Comparison of ENCODE assay signal across 1 cellular context in the genomic region with DNA sequence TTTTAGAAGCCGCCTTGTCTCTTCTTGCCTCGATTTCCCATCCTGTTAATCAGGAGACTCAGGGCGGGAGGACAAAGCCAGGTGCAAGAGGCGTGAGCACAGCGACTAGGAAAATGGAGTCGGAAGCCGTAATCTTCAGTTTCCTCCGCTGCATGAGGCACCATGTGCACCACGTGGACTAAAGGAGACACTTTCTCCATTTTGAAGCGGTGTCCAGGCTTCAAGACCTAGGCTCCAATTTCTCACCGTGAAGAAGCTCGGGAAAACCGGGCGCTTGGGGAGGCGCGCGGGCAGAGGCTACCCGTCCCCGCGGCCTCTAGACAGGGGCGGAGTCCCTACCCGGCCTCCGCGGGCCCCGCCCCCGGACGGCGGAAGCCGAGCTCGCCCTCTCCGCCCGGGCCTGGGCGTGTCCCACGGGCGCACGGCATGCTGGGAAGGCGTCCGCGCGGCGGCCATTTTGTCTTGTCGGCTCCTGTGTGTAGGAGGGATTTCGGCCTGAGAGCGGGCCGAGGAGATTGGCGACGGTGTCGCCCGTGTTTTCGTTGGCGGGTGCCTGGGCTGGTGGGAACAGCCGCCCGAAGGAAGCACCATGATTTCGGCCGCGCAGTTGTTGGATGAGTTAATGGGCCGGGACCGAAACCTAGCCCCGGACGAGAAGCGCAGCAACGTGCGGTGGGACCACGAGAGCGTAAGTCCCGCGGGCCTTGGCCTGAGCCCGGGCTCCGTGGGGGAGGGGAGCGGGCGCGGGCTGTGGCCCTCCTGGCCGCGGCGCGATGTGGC.
TF ChIP-seq lines count a peak whose summit lies in the region.

A gene with protein sequence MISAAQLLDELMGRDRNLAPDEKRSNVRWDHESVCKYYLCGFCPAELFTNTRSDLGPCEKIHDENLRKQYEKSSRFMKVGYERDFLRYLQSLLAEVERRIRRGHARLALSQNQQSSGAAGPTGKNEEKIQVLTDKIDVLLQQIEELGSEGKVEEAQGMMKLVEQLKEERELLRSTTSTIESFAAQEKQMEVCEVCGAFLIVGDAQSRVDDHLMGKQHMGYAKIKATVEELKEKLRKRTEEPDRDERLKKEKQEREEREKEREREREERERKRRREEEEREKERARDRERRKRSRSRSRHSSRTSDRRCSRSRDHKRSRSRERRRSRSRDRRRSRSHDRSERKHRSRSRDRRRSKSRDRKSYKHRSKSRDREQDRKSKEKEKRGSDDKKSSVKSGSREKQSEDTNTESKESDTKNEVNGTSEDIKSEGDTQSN (plus strand): TSS at position 460 of the 780 bp plus-strand sequence. CDS start 130 bp downstream, at position 590.

TF ChIP-seq in H1, 55 proteins besides CTCF, POLR2A, EP300 and RAD21 (continued from another document):
- TF ChIP-seq, protein P1, sequence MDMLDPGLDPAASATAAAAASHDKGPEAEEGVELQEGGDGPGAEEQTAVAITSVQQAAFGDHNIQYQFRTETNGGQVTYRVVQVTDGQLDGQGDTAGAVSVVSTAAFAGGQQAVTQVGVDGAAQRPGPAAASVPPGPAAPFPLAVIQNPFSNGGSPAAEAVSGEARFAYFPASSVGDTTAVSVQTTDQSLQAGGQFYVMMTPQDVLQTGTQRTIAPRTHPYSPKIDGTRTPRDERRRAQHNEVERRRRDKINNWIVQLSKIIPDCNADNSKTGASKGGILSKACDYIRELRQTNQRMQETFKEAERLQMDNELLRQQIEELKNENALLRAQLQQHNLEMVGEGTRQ (IDR thresholded peaks at IDR 0.05; ENCODE audit: low read length): no peak
- TF ChIP-seq YY1 (IDR thresholded peaks at IDR 0.05; ENCODE audit: low read depth, low read length): peak; percentile 98
- peak; percentile 99 for TF ChIP-seq PHF8 (conservative IDR thresholded peaks at IDR 0.05; ENCODE audit: low read depth, low read length)
- TF ChIP-seq TBP (IDR thresholded peaks at IDR 0.05; ENCODE audit: low read depth, low read length): peak; percentile 88
- TF ChIP-seq TAF1 (IDR thresholded peaks at IDR 0.05; ENCODE audit: low read depth, low read length): peak; percentile 96
- TF ChIP-seq, protein P2, sequence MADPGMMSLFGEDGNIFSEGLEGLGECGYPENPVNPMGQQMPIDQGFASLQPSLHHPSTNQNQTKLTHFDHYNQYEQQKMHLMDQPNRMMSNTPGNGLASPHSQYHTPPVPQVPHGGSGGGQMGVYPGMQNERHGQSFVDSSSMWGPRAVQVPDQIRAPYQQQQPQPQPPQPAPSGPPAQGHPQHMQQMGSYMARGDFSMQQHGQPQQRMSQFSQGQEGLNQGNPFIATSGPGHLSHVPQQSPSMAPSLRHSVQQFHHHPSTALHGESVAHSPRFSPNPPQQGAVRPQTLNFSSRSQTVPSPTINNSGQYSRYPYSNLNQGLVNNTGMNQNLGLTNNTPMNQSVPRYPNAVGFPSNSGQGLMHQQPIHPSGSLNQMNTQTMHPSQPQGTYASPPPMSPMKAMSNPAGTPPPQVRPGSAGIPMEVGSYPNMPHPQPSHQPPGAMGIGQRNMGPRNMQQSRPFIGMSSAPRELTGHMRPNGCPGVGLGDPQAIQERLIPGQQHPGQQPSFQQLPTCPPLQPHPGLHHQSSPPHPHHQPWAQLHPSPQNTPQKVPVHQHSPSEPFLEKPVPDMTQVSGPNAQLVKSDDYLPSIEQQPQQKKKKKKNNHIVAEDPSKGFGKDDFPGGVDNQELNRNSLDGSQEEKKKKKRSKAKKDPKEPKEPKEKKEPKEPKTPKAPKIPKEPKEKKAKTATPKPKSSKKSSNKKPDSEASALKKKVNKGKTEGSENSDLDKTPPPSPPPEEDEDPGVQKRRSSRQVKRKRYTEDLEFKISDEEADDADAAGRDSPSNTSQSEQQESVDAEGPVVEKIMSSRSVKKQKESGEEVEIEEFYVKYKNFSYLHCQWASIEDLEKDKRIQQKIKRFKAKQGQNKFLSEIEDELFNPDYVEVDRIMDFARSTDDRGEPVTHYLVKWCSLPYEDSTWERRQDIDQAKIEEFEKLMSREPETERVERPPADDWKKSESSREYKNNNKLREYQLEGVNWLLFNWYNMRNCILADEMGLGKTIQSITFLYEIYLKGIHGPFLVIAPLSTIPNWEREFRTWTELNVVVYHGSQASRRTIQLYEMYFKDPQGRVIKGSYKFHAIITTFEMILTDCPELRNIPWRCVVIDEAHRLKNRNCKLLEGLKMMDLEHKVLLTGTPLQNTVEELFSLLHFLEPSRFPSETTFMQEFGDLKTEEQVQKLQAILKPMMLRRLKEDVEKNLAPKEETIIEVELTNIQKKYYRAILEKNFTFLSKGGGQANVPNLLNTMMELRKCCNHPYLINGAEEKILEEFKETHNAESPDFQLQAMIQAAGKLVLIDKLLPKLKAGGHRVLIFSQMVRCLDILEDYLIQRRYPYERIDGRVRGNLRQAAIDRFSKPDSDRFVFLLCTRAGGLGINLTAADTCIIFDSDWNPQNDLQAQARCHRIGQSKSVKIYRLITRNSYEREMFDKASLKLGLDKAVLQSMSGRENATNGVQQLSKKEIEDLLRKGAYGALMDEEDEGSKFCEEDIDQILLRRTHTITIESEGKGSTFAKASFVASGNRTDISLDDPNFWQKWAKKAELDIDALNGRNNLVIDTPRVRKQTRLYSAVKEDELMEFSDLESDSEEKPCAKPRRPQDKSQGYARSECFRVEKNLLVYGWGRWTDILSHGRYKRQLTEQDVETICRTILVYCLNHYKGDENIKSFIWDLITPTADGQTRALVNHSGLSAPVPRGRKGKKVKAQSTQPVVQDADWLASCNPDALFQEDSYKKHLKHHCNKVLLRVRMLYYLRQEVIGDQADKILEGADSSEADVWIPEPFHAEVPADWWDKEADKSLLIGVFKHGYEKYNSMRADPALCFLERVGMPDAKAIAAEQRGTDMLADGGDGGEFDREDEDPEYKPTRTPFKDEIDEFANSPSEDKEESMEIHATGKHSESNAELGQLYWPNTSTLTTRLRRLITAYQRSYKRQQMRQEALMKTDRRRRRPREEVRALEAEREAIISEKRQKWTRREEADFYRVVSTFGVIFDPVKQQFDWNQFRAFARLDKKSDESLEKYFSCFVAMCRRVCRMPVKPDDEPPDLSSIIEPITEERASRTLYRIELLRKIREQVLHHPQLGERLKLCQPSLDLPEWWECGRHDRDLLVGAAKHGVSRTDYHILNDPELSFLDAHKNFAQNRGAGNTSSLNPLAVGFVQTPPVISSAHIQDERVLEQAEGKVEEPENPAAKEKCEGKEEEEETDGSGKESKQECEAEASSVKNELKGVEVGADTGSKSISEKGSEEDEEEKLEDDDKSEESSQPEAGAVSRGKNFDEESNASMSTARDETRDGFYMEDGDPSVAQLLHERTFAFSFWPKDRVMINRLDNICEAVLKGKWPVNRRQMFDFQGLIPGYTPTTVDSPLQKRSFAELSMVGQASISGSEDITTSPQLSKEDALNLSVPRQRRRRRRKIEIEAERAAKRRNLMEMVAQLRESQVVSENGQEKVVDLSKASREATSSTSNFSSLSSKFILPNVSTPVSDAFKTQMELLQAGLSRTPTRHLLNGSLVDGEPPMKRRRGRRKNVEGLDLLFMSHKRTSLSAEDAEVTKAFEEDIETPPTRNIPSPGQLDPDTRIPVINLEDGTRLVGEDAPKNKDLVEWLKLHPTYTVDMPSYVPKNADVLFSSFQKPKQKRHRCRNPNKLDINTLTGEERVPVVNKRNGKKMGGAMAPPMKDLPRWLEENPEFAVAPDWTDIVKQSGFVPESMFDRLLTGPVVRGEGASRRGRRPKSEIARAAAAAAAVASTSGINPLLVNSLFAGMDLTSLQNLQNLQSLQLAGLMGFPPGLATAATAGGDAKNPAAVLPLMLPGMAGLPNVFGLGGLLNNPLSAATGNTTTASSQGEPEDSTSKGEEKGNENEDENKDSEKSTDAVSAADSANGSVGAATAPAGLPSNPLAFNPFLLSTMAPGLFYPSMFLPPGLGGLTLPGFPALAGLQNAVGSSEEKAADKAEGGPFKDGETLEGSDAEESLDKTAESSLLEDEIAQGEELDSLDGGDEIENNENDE (IDR thresholded peaks at IDR 0.05; ENCODE audit: insufficient replicate concordance, low read length): no peak
- no peak for TF ChIP-seq CHD1 (IDR thresholded peaks at IDR 0.05; ENCODE audit: low read depth, low read length)
- peak; percentile 68; the same call in 1 of the 2 replicates for TF ChIP-seq EGR1 (IDR thresholded peaks at IDR 0.05; ENCODE audit: borderline replicate concordance, low read depth, low read length)
- TF ChIP-seq POU5F1 (IDR thresholded peaks at IDR 0.05; ENCODE audit: low read depth, low read length): no peak
- TF ChIP-seq NANOG (IDR thresholded peaks at IDR 0.05; ENCODE audit: insufficient read depth, low read depth, low read length, poor library complexity, severe bottlenecking): no peak
- peak; percentile 75 for TF ChIP-seq TAF7 (optimal IDR thresholded peaks at IDR 0.05; ENCODE audit: borderline replicate concordance, low read depth, low read length)
- TF ChIP-seq GABPA (IDR thresholded peaks at IDR 0.05; ENCODE audit: borderline replicate concordance, insufficient read depth, low read length): no peak
- TF ChIP-seq SIRT6 (IDR thresholded peaks at IDR 0.05; ENCODE audit: low read length): no peak
- no peak; the same call in 1 of the 2 replicates for TF ChIP-seq BACH1 (IDR thresholded peaks at IDR 0.05; ENCODE audit: low read length)
- TF ChIP-seq SP1 (IDR thresholded peaks at IDR 0.05; ENCODE audit: low read depth, low read length): peak; percentile 82
- no peak for TF ChIP-seq HDAC6 (IDR thresholded peaks at IDR 0.05; ENCODE audit: low read depth, low read length)
- TF ChIP-seq FOSL1 (IDR thresholded peaks at IDR 0.05; ENCODE audit: insufficient read depth, low read depth, low read length): no peak
- peak; percentile 15; the same call in 1 of the 2 replicates for TF ChIP-seq SIX5 (IDR thresholded peaks at IDR 0.05; ENCODE audit: low read depth, low read length)
- TF ChIP-seq, protein P3, sequence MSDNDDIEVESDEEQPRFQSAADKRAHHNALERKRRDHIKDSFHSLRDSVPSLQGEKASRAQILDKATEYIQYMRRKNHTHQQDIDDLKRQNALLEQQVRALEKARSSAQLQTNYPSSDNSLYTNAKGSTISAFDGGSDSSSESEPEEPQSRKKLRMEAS (IDR thresholded peaks at IDR 0.05): peak; percentile 93
- 0 out of 2 replicates have a peak, but pooled peaks have one; percentile 8 for TF ChIP-seq JUND (IDR thresholded peaks at IDR 0.05; ENCODE audit: low read length)
- TF ChIP-seq CHD2 (IDR thresholded peaks at IDR 0.05; ENCODE audit: low read length): peak; percentile 64
- no peak for TF ChIP-seq NRF1 (IDR thresholded peaks at IDR 0.05; ENCODE audit: low read depth, low read length)
- TF ChIP-seq POLR2AphosphoS5 (IDR thresholded peaks at IDR 0.05; ENCODE audit: low read depth, low read length): peak; percentile 83
- peak; percentile 46 for TF ChIP-seq CREB1 (IDR thresholded peaks at IDR 0.05)
